In the genomic region with DNA sequence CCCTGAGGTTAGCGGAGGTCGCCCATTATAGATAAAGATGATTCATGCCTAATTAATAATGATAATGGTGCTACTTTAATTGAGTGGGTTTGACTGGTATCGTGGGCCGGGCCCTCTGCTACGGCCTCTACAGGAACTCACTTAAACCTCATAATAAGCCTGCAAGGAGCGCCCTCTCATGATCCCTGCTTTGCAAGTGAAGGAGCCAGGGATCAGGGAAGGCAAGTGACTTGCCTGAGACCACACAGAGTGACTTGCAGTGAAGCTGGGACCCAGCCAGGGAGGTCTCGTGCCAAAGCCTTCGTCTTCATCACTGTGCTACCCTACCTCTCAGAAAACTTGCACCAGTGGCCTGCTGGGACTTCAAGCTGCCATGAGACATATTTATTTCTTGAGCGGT, we compare ENCODE assay signal across 19 cellular contexts.
DNase-seq lines count a peak whose midpoint lies in the region; ATAC-seq, FAIRE-seq and TF ChIP-seq lines count a peak whose summit lies in the region.
"Had no signal": no experiment of that assay in that cellular context is flagged by ENCODE, and none has a peak within 500 bp of the region (broad histone marks: within the 10 kb centered on the region; RNA-seq: fewer than 3 reads in every experiment).

No MANE protein-coding gene starts in this region.

- H3K79me2 ChIP-seq in H1 (ENCODE audit: control insufficient read depth in 1 of 2, insufficient read depth in 2 of 2, low read length in 2 of 2): no peaks in the 10 kb centered on the region

- peak; percentile 11 to 30; a peak in 2 of 4 replicates for TF ChIP-seq RAD21 in H1 (IDR thresholded peaks at IDR 0.05 in 1 of 2, conservative IDR thresholded peaks at IDR 0.05 in 1 of 2; ENCODE audit: low read depth in 2 of 2, low read length in 2 of 2)

- DNase-seq in DMS79 (lab: John Stamatoyannopoulos, UW) (peak; percentile 46), DMS79 treated with DMSO at 0.1 percent for 48 hours (lab: John Stamatoyannopoulos, UW) (no peak), WERI-Rb-1 (no peak), H1 (ENCODE audit: low read depth in 1 of 2, low spot score in 2 of 2) (no peak), mucosa of gallbladder (ENCODE audit: low spot score) (no peak)
- DNase-seq: Caco-2; CD4-positive, CD25-positive, alpha-beta regulatory T cell; CD8-positive, alpha-beta T cell; DMS153; GF-D8; HFFc6 had no signal

- H3K36me3 ChIP-seq in WERI-Rb-1: no peaks in the 10 kb centered on the region
- no peaks in the 10 kb centered on the region; a peak in 1 of 8 replicates for H3K36me3 ChIP-seq in H1 (ENCODE audit: control insufficient read depth in 2 of 4, insufficient read depth in 4 of 4, low read length in 3 of 4)
- H3K36me3 ChIP-seq: BLaER1, HAP-1 had no signal

- no peak for TF ChIP-seq EP300 in H1 (IDR thresholded peaks at IDR 0.05; ENCODE audit: borderline replicate concordance in 1 of 2, low read depth in 2 of 2, low read length in 2 of 2)

- WGBS in H1 (ENCODE audit: extremely low coverage in 1 of 2, insufficient coverage in 1 of 2, insufficient read length in 1 of 2, insufficient replicate concordance in 2 of 2, low coverage in 1 of 2, low lambda C conversion rate in 2 of 2, missing lambda C conversion rate in 1 of 2), 2 experiments: 89% methylated on average over 9 of the region's 9 CpGs; no CpG with 5 or more reads in 1 of the 2 experiments

- H3K9ac ChIP-seq in H1 (replicated peaks in 1 of 4; ENCODE audit: extremely low read depth in 1 of 4, low read depth in 3 of 4, low read length in 3 of 4): no peak overlapping the region
- H3K9ac ChIP-seq: BLaER1 had no signal

- POLR2A ChIA-PET in H1 (lab: Charles Lee; ENCODE audit: partially characterized antibody): interaction anchor here (1.6 kb wide), 2 partner anchors 12 to 15 kb away, joined by 4 read pairs; no protein-coding TSS in a partner anchor

- H2BK12ac ChIP-seq in H1 (ENCODE audit: low read depth, low read length): no peak overlapping the region

- no peaks in the 10 kb centered on the region; a peak in 1 of 7 replicates for H3K4me1 ChIP-seq in H1 (replicated peaks in 1 of 4; ENCODE audit: control insufficient read depth in 3 of 4, insufficient read depth in 4 of 4, low read length in 3 of 4)
- H3K4me1 ChIP-seq: Caco-2, HAP-1 had no signal

- no peak for TF ChIP-seq POLR2A in H1 (IDR thresholded peaks at IDR 0.05; ENCODE audit: control extremely low read depth in 1 of 2, low read depth in 2 of 2, low read length in 2 of 2)

- H3K4me2 ChIP-seq in H1 (ENCODE audit: insufficient read depth in 1 of 2, low read depth in 2 of 2, low read length in 2 of 2): no peak overlapping the region
- H3K4me2 ChIP-seq: BLaER1 had no signal

- FAIRE-seq in H1 (lab: Jason Lieb, UNC): no peak
- FAIRE-seq: A204.1, GM12891, GM18507 had no signal

- no peak for ATAC-seq in HG02973 (IDR thresholded peaks at IDR 0.05; ENCODE audit: unreplicated experiment)
- ATAC-seq: CD8-positive, alpha-beta T cell had no signal

- no peak overlapping the region for H3K18ac ChIP-seq in H1 (ENCODE audit: extremely low read depth, low read length)

- no peak overlapping the region for H3K14ac ChIP-seq in H1 (ENCODE audit: insufficient read length)

- no peak overlapping the region for H2BK120ac ChIP-seq in H1 (replicated peaks; ENCODE audit: low read depth, low read length)

- no peak overlapping the region; the same call in 1 of the 2 replicates for H2AK5ac ChIP-seq in H1 (ENCODE audit: low read depth, low read length)

- no peak overlapping the region for H4K91ac ChIP-seq in H1 (replicated peaks; ENCODE audit: insufficient read length, low read length)

- no peak overlapping the region for H3K27ac ChIP-seq in WERI-Rb-1
- H3K27ac ChIP-seq in H1 (ENCODE audit: low read depth, low read length): no peak overlapping the region
- H3K27ac ChIP-seq: 22Rv1, BLaER1, C4-2B had no signal

- no peaks in the 10 kb centered on the region for H3K79me1 ChIP-seq in H1 (ENCODE audit: low read depth, low read length)

- H3K27me3 ChIP-seq in WERI-Rb-1 (ENCODE audit: insufficient read depth, low read depth, severe bottlenecking) (no peaks in the 10 kb centered on the region), H1 (replicated peaks in 1 of 4; ENCODE audit: control insufficient read depth in 3 of 4, extremely low read depth in 1 of 4, insufficient read depth in 3 of 4, low read length in 3 of 4) (no peaks in the 10 kb centered on the region)
- H3K27me3 ChIP-seq: BLaER1 had no signal

- no peak overlapping the region; the same call in 1 of the 2 replicates for H2BK15ac ChIP-seq in H1 (ENCODE audit: low read length)

- H3K4me3 ChIP-seq in WERI-Rb-1 (ENCODE audit: low read depth, low read length) (no peak overlapping the region), H1 (ENCODE audit: extremely low read depth in 1 of 4, insufficient read depth in 2 of 4, low read depth in 3 of 4, low read length in 4 of 4) (no peak overlapping the region)
- H3K4me3 ChIP-seq: BLaER1, HAP-1 had no signal

- H3K23me2 ChIP-seq in H1 (ENCODE audit: low read depth, low read length): peaks cover 5% of the 10 kb centered on the region; the same call in 1 of the 2 replicates

- H3K23ac ChIP-seq in H1 (ENCODE audit: insufficient read length): no peak overlapping the region

- 0 out of 2 replicates have a peak overlapping the region, but pooled peaks have one; percentile 2 for H2BK5ac ChIP-seq in H1 (ENCODE audit: low read depth, low read length)

- H4K5ac ChIP-seq in H1 (ENCODE audit: insufficient read length, low read depth, low read length): no peak overlapping the region

- no peak overlapping the region for H3K56ac ChIP-seq in H1 (replicated peaks; ENCODE audit: insufficient read length, low read depth, low read length)

- H2AFZ ChIP-seq in H1 (ENCODE audit: low read length): no peak overlapping the region

- H4K20me1 ChIP-seq in H1 (replicated peaks in 1 of 2; ENCODE audit: control insufficient read depth in 1 of 2, insufficient read depth in 2 of 2, low read length in 2 of 2): peaks cover 0 to 3% of the 10 kb centered on the region in 2 experiments
- H4K20me1 ChIP-seq: BLaER1 had no signal

- CTCF ChIA-PET in H1 (lab: Charles Lee; ENCODE audit: partially characterized antibody): interaction anchor here (0.9 to 8.5 kb wide), 11 partner anchors 8 to 653 kb away, joined by 3 to 80 read pairs (median 5); no protein-coding TSS in a partner anchor

- no peak overlapping the region for H4K8ac ChIP-seq in H1 (ENCODE audit: extremely low read depth, insufficient read depth, low read length)

- no peaks in the 10 kb centered on the region for H3K9me3 ChIP-seq in WERI-Rb-1 (ENCODE audit: severe bottlenecking)
- H3K9me3 ChIP-seq in H1 (ENCODE audit: insufficient read depth in 2 of 2, low read depth in 1 of 2, low read length in 1 of 2): no peaks in the 10 kb centered on the region
- H3K9me3 ChIP-seq: BLaER1, Caco-2, HAP-1 had no signal

- TF ChIP-seq CTCF in WERI-Rb-1 (IDR thresholded peaks at IDR 0.05; ENCODE audit: low read depth, low read length) (0 out of 2 replicates have a peak, but pooled peaks have one; percentile 4), H1 (IDR thresholded peaks at IDR 0.05; ENCODE audit: control extremely low read depth in 1 of 3, insufficient read depth in 1 of 3, low read depth in 1 of 3, low read length in 3 of 3) (no peak)

- H3K4ac ChIP-seq in H1 (replicated peaks; ENCODE audit: insufficient read length, low read depth, low read length): no peak overlapping the region

- no peak overlapping the region for H2BK20ac ChIP-seq in H1 (ENCODE audit: low read length)

TF ChIP-seq in H1, 55 proteins besides CTCF, POLR2A, EP300 and RAD21 (continues in another document):
- TF ChIP-seq SP4 (IDR thresholded peaks at IDR 0.05; ENCODE audit: low read length): no peak
- TF ChIP-seq CHD2 (IDR thresholded peaks at IDR 0.05; ENCODE audit: low read length): no peak
- no peak for TF ChIP-seq TBP (IDR thresholded peaks at IDR 0.05; ENCODE audit: low read depth, low read length)
- no peak for TF ChIP-seq ASH2L (IDR thresholded peaks at IDR 0.05; ENCODE audit: low read length)
- TF ChIP-seq POLR2AphosphoS5 (IDR thresholded peaks at IDR 0.05; ENCODE audit: low read depth, low read length): no peak
- no peak for TF ChIP-seq CHD1 (IDR thresholded peaks at IDR 0.05; ENCODE audit: low read depth, low read length)
- TF ChIP-seq, protein P1, sequence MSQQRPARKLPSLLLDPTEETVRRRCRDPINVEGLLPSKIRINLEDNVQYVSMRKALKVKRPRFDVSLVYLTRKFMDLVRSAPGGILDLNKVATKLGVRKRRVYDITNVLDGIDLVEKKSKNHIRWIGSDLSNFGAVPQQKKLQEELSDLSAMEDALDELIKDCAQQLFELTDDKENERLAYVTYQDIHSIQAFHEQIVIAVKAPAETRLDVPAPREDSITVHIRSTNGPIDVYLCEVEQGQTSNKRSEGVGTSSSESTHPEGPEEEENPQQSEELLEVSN (IDR thresholded peaks at IDR 0.05): no peak
- TF ChIP-seq SIRT6 (IDR thresholded peaks at IDR 0.05; ENCODE audit: low read length): no peak
- TF ChIP-seq BCL11A (IDR thresholded peaks at IDR 0.05; ENCODE audit: low read depth in 2 of 2, low read length in 2 of 2): no peak
- TF ChIP-seq TCF12 (IDR thresholded peaks at IDR 0.05; ENCODE audit: low read depth, low read length): no peak
- TF ChIP-seq JUN (IDR thresholded peaks at IDR 0.05; ENCODE audit: low read depth, low read length): no peak
- no peak for TF ChIP-seq EZH2 (IDR thresholded peaks at IDR 0.05; ENCODE audit: low read depth, low read length, severe bottlenecking)
- TF ChIP-seq SP2 (IDR thresholded peaks at IDR 0.05; ENCODE audit: low read length): no peak
